Comparison of ENCODE assay signal across 8 cellular contexts in genomic region chr13:79404985-79405384, GRCh38. TPM values are rescaled to one million over a fixed set of nuclear protein-coding genes. Genes with fewer than 3 reads are reported as not detected.
DNase-seq lines count a peak whose midpoint lies in the region; ATAC-seq and TF ChIP-seq lines count a peak whose summit lies in the region.

No MANE protein-coding gene starts in this region.

- no peak overlapping the region for H3K18ac ChIP-seq in IMR-90 (ENCODE audit: low read depth, low read length)

- H3K9me3 ChIP-seq in IMR-90 (ENCODE audit: control insufficient read depth, insufficient read depth, low read length) (no peaks in the 10 kb centered on the region), osteoblast (ENCODE audit: low read depth, low read length) (no peaks in the 10 kb centered on the region)

- ATAC-seq in IMR-90 (ENCODE audit: low read depth): no peak
- no peak for ATAC-seq in HG02840 (IDR thresholded peaks at IDR 0.05; ENCODE audit: low FRiP score, unreplicated experiment)

- H2AFZ ChIP-seq in IMR-90 (replicated peaks; ENCODE audit: low read length, poor library complexity) (no peak overlapping the region), osteoblast (ENCODE audit: low read length) (peak overlapping the region; percentile 93)

- no peak overlapping the region for H2BK20ac ChIP-seq in IMR-90 (ENCODE audit: low read depth, low read length)

- no peaks in the 10 kb centered on the region for H3K27me3 ChIP-seq in IMR-90 (ENCODE audit: control insufficient read depth, insufficient read depth, low read length)
- no peaks in the 10 kb centered on the region for H3K27me3 ChIP-seq in osteoblast (ENCODE audit: insufficient read depth, low read length)

- peaks cover 3% of the 10 kb centered on the region; the same call in 1 of the 2 replicates for H3K4me1 ChIP-seq in IMR-90 (ENCODE audit: control insufficient read depth, insufficient read depth, low read length)
- H3K4me1 ChIP-seq in osteoblast (ENCODE audit: insufficient read depth, low read length): peaks cover 37% of the 10 kb centered on the region

- H3K36me3 ChIP-seq in IMR-90 (ENCODE audit: control insufficient read depth, insufficient read depth, low read length): peaks cover 2% of the 10 kb centered on the region; the same call in 1 of the 2 replicates
- H3K36me3 ChIP-seq in osteoblast (ENCODE audit: insufficient read depth, low read length): peaks cover 4% of the 10 kb centered on the region

- H2BK15ac ChIP-seq in IMR-90 (ENCODE audit: low read depth, low read length): no peak overlapping the region

- CTCF ChIA-PET in IMR-90 (lab: Yijun Ruan, JAX): no interaction called here

- no peak overlapping the region for H4K5ac ChIP-seq in IMR-90 (ENCODE audit: low read depth, low read length)

- TF ChIP-seq POLR2A in IMR-90 (IDR thresholded peaks at IDR 0.05; ENCODE audit: low read depth, low read length): no peak

- peak overlapping the region; percentile 72 for H3K14ac ChIP-seq in IMR-90 (replicated peaks; ENCODE audit: low read depth, low read length)

- TF ChIP-seq CTCF in IMR-90 (conservative IDR thresholded peaks at IDR 0.05; ENCODE audit: low read depth, low read length): no peak
- no peak for TF ChIP-seq CTCF in coronary artery (IDR thresholded peaks at IDR 0.05)
- TF ChIP-seq CTCF in osteoblast (IDR thresholded peaks at IDR 0.05; ENCODE audit: extremely low read depth, low read depth, low read length): no peak

- BruUV-seq in IMR-90 (replicated peaks; lab: Mats Ljungman, UMichigan): TSS peak; percentile 16

- in situ Hi-C loops in IMR-90 (cut with MboI; ENCODE audit: low sequenced_read_pairs): loop anchor here (25.0 kb wide), 1 partner anchor 932 kb away; the partner anchor contains the start of gene SPRY2

- POLR2A ChIA-PET in IMR-90 (lab: Charles Lee; ENCODE audit: unreplicated experiment): no interaction called here

- H3K27ac ChIP-seq in IMR-90 (ENCODE audit: insufficient read depth, low read length) (peak overlapping the region; percentile 36; the same call in 1 of the 2 replicates), coronary artery (peak overlapping the region; percentile 88 to 98), osteoblast (ENCODE audit: low read depth, low read length) (peak overlapping the region; percentile 92)

- H2AK9ac ChIP-seq in IMR-90 (replicated peaks; ENCODE audit: low read depth, low read length, poor library complexity): no peak overlapping the region

- peak overlapping the region; percentile 89 for H3K4me3 ChIP-seq in IMR-90 (ENCODE audit: insufficient read depth, low read depth, low read length)
- peak overlapping the region; percentile 98 for H3K4me3 ChIP-seq in coronary artery
- peak overlapping the region; percentile 80 for H3K4me3 ChIP-seq in osteoblast (ENCODE audit: insufficient read depth, low read length)

- peak overlapping the region; percentile 76 for H3K23ac ChIP-seq in IMR-90 (ENCODE audit: low read depth, low read length)

- dilution Hi-C loops in IMR-90 (cut with HindIII; ENCODE audit: low sequenced_read_pairs, unreplicated experiment): no loop called here

- H3K9ac ChIP-seq in IMR-90 (ENCODE audit: low read depth, low read length): peak overlapping the region; percentile 98

- H3K79me2 ChIP-seq in osteoblast (ENCODE audit: insufficient read depth, low read length): peaks cover 73% of the 10 kb centered on the region

- H2BK120ac ChIP-seq in IMR-90 (ENCODE audit: low read depth, low read length): no peak overlapping the region

- H3K4me2 ChIP-seq in IMR-90 (ENCODE audit: low read depth, low read length): peak overlapping the region; percentile 98
- H3K4me2 ChIP-seq in osteoblast (ENCODE audit: insufficient read depth, low read length): peak overlapping the region; percentile 95

- no CpG with 5 or more reads among the region's 10 CpGs for WGBS in IMR-90 (ENCODE audit: extremely low coverage in 2 of 2, insufficient read length in 1 of 2), 2 experiments

- H2BK5ac ChIP-seq in IMR-90 (ENCODE audit: low read depth, low read length, poor library complexity, severe bottlenecking): no peak overlapping the region

- TF ChIP-seq RAD21 in IMR-90 (IDR thresholded peaks at IDR 0.05; ENCODE audit: low read length): no peak

- intact Hi-C loops in IMR-90 (cut with micrococcal nuclease): no loop called here

- H3K9me1 ChIP-seq in IMR-90 (ENCODE audit: insufficient read depth, low read length): no peaks in the 10 kb centered on the region; the same call in 1 of the 2 replicates

- H3K4ac ChIP-seq in IMR-90 (ENCODE audit: low read depth, low read length): peak overlapping the region; percentile 74; the same call in 1 of the 2 replicates

- H2AK5ac ChIP-seq in IMR-90 (ENCODE audit: low read depth, low read length): peak overlapping the region; percentile 52; the same call in 1 of the 2 replicates

- peak overlapping the region; percentile 95; the same call in 1 of the 2 replicates for H3K56ac ChIP-seq in IMR-90 (ENCODE audit: extremely low read depth, insufficient read depth, low read length)

- H3K79me1 ChIP-seq in IMR-90 (ENCODE audit: low read depth in 1 of 2, low read length in 2 of 2): peaks cover 19 to 47% of the 10 kb centered on the region in 2 experiments

- H4K8ac ChIP-seq in IMR-90 (ENCODE audit: low read depth in 2 of 2, low read length in 2 of 2): peak overlapping the region; percentile 11 to 99; a peak in 3 of 4 replicates

- H4K91ac ChIP-seq in IMR-90 (ENCODE audit: insufficient read depth, low read depth, low read length): no peak overlapping the region

- peaks cover 33% of the 10 kb centered on the region for H4K20me1 ChIP-seq in IMR-90 (ENCODE audit: insufficient read depth, low read length)
- peaks cover 36% of the 10 kb centered on the region for H4K20me1 ChIP-seq in osteoblast (ENCODE audit: insufficient read depth, low read length)

- DNase-seq in COLO668 (lab: John Stamatoyannopoulos, UW; ENCODE audit: unreplicated experiment) (peak; percentile 54), IMR-90 (no peak), coronary artery (ENCODE audit: low spot score) (no peak), osteoblast (ENCODE audit: insufficient read length, low spot score, missing footprints) (no peak), NCI-H2227 treated with DMSO at 0.1 percent for 48 hours (lab: John Stamatoyannopoulos, UW) (no peak), ecto neural progenitor cell (ENCODE audit: low spot score) (no peak)
- DNase-seq in activated CD8-positive, alpha-beta memory T cell treated with anti-CD3 and anti-CD28 coated beads, Interleukin-2, amount 50 U/mL, for 4 hours: no peak

TF ChIP-seq in IMR-90, 13 proteins besides CTCF, POLR2A, EP300 and RAD21:
- TF ChIP-seq CEBPB (IDR thresholded peaks at IDR 0.05; ENCODE audit: low read depth, low read length) (no peak), MAFK (IDR thresholded peaks at IDR 0.05; ENCODE audit: low read depth, low read length) (no peak), SMC3 (IDR thresholded peaks at IDR 0.05; ENCODE audit: low read depth, low read length) (no peak), CHD1 (IDR thresholded peaks at IDR 0.05; ENCODE audit: low read depth, low read length) (no peak), RCOR1 (IDR thresholded peaks at IDR 0.05; ENCODE audit: insufficient replicate concordance, low read length) (no peak), USF2 (IDR thresholded peaks at IDR 0.05; ENCODE audit: low read depth, low read length) (no peak), ELK1 (IDR thresholded peaks at IDR 0.05; ENCODE audit: borderline replicate concordance, low read depth, low read length) (no peak), MAZ (IDR thresholded peaks at IDR 0.05; ENCODE audit: borderline replicate concordance, low read depth, low read length) (no peak), FOS (IDR thresholded peaks at IDR 0.05; ENCODE audit: low read depth, low read length) (no peak), RFX5 (IDR thresholded peaks at IDR 0.05; ENCODE audit: low read depth, low read length) (no peak), MXI1 (IDR thresholded peaks at IDR 0.05; ENCODE audit: borderline replicate concordance, low read depth, low read length) (no peak), BHLHE40 (IDR thresholded peaks at IDR 0.05; ENCODE audit: low read depth, low read length) (no peak), NFE2L2 (IDR thresholded peaks at IDR 0.05; ENCODE audit: low read depth, low read length) (no peak)

RNA-seq across cellular contexts. Expression of gene RBM26, which starts 1.1 kb away (rescaled TPM):
- 17.6 and 26.1 TPM in 2 replicates for total RNA-seq in IMR-90 (2012; rRNA removed)
- 16.4 and 18.1 TPM in 2 replicates for polyA plus RNA-seq in IMR-90 (2012; rRNA removed)
- 3.7 and 5.6 TPM in 2 replicates for polyA plus RNA-seq in IMR-90 (2012; cell fraction: cytosol; rRNA removed)
- polyA plus RNA-seq in IMR-90 (2012; cell fraction: nucleus; rRNA removed; ENCODE audit: low replicate concordance): 11.8 and 59.3 TPM in 2 replicates
- total RNA-seq in osteoblast: 32.7 and 35.5 TPM in 2 replicates

Comparison
In these comparisons a context has a peak if more than half of its experiments do, and no peak if none do; other contexts are left out.
1. H3K27ac ChIP-seq: peak in every context shown above with its lines; median percentile 93 in coronary artery; 92 in osteoblast; 36 in IMR-90.